ENCODE assay signal across 8 cellular contexts in the genomic region with DNA sequence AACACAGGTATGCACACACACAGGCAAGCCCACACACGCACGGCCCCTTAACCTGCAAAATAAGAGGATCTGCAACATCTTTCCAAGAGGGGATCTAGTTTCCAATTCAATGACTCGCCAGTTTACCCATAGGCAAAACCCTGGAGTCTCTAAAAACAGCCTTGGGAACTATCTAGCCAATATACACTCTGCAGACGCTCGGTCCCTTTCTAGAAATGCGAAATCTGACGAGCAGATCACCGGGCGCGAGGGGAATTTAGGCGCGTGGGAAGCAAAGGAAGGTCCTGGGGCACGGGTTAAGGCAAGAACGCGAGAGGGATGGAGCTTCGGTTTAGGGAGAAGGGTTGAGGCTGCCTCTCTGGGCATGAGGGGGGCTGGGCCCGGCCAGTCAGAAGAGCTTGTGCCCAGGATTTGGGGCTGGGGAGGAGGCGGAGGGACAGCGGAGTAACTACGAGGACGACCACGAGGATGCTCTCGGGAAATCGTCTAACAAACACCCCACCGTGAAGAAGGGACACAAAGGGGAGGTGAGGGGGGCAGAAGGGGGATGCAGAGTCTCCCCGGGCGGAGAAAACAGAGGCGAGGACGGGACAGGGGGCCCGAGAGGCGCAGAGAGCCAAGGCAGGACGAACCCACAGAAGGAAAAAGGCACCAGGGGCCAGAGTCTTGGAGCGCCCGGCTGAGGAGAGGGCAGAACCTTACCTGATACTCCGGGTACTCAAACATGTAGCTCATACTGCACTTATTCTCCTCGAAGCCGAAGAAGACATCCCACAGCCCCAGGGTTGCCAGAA. TPM values are rescaled to one million over a fixed set of nuclear protein-coding genes. Genes with fewer than 3 reads are reported as not detected.
DNase-seq lines count a peak whose midpoint lies in the region; ATAC-seq, FAIRE-seq and TF ChIP-seq lines count a peak whose summit lies in the region.

No MANE protein-coding gene starts in this region.

- H3K27me3 Mint-ChIP-seq in activated T-cell treated with anti-CD3 and anti-CD28 coated beads, Interleukin-2, amount 50 U/mL, for 24 hours: no peaks in the 10 kb centered on the region
- H3K27me3 Mint-ChIP-seq in natural killer cell (ENCODE audit: low read depth in 2 of 2): peaks cover 0 to 4% of the 10 kb centered on the region in 2 donors
- no peaks in the 10 kb centered on the region for H3K27me3 Mint-ChIP-seq in type B pancreatic cell

- intact Hi-C loops in natural killer cell (cut with micrococcal nuclease): no loop called here

- H3K4me2 ChIP-seq in fibroblast of lung (ENCODE audit: extremely low read depth, insufficient read depth, low read length): peak overlapping the region; percentile 82

- H4K20me1 ChIP-seq in fibroblast of lung (ENCODE audit: control insufficient read depth, extremely low read depth, insufficient read depth, low read length): no peaks in the 10 kb centered on the region

- peak overlapping the region; percentile 95 for H3K4me3 Mint-ChIP-seq in activated T-cell treated with anti-CD3 and anti-CD28 coated beads, Interleukin-2, amount 50 U/mL, for 24 hours
- peak overlapping the region; percentile 92 for H3K4me3 Mint-ChIP-seq in natural killer cell
- H3K4me3 Mint-ChIP-seq in type B pancreatic cell: peak overlapping the region; percentile 100

- ATAC-seq in HG02973 (IDR thresholded peaks at IDR 0.05; ENCODE audit: unreplicated experiment): peak; percentile 30
- peak in 1 of 3 donors; percentile 47 for ATAC-seq in natural killer cell

- H3K4me1 Mint-ChIP-seq in activated T-cell treated with anti-CD3 and anti-CD28 coated beads, Interleukin-2, amount 50 U/mL, for 24 hours (ENCODE audit: low read depth): peaks cover 46% of the 10 kb centered on the region
- peaks cover 19 to 23% of the 10 kb centered on the region in 2 donors for H3K4me1 Mint-ChIP-seq in natural killer cell
- H3K4me1 Mint-ChIP-seq in type B pancreatic cell (ENCODE audit: unreplicated experiment): peaks cover 23% of the 10 kb centered on the region

- no peaks in the 10 kb centered on the region for H3K36me3 ChIP-seq in fibroblast of lung (ENCODE audit: control insufficient read depth, insufficient read depth, low read length)

- peaks cover 2% of the 10 kb centered on the region for H3K4me1 ChIP-seq in fibroblast of lung (ENCODE audit: control insufficient read depth, extremely low read depth, insufficient read depth, low read length)

- no peaks in the 10 kb centered on the region for H3K9me3 Mint-ChIP-seq in activated T-cell treated with anti-CD3 and anti-CD28 coated beads, Interleukin-2, amount 50 U/mL, for 24 hours
- H3K9me3 Mint-ChIP-seq in natural killer cell (no peaks in the 10 kb centered on the region), type B pancreatic cell (no peaks in the 10 kb centered on the region)

- H3K4me3 ChIP-seq in fibroblast of lung (replicated peaks in 1 of 4; ENCODE audit: control extremely low read depth in 1 of 4, insufficient read depth in 1 of 4, low read depth in 3 of 4, low read length in 4 of 4): peak overlapping the region; percentile 72 to 90 (median 82)

- peak overlapping the region; percentile 92 for H3K27ac ChIP-seq in fibroblast of lung (ENCODE audit: insufficient read depth, low read length)

- H3K9ac ChIP-seq in fibroblast of lung (ENCODE audit: insufficient read depth, low read length): peak overlapping the region; percentile 64

- TF ChIP-seq CTCF in fibroblast of lung (conservative IDR thresholded peaks at IDR 0.05 in 1 of 2, IDR thresholded peaks at IDR 0.05 in 1 of 2; ENCODE audit: low read depth in 1 of 2, low read length in 2 of 2) (no peak), natural killer cell (IDR thresholded peaks at IDR 0.05) (no peak), type B pancreatic cell (conservative IDR thresholded peaks at IDR 0.05) (no peak)

- peak overlapping the region; percentile 99 for H3K27ac Mint-ChIP-seq in activated T-cell treated with anti-CD3 and anti-CD28 coated beads, Interleukin-2, amount 50 U/mL, for 24 hours
- H3K27ac Mint-ChIP-seq in natural killer cell (peak overlapping the region; percentile 67 to 83), type B pancreatic cell (peak overlapping the region; percentile 88)

- no peaks in the 10 kb centered on the region for H3K9me3 ChIP-seq in fibroblast of lung (ENCODE audit: control insufficient read depth, insufficient read depth, low read depth, low read length)

- H3K36me3 Mint-ChIP-seq in activated T-cell treated with anti-CD3 and anti-CD28 coated beads, Interleukin-2, amount 50 U/mL, for 24 hours (ENCODE audit: low read depth): peaks cover 20% of the 10 kb centered on the region
- H3K36me3 Mint-ChIP-seq in natural killer cell (no peaks in the 10 kb centered on the region), type B pancreatic cell (peaks cover 7% of the 10 kb centered on the region)

- H3K79me2 ChIP-seq in fibroblast of lung (ENCODE audit: control insufficient read depth, insufficient read depth, low read length): peaks cover 27% of the 10 kb centered on the region

- H3K27me3 ChIP-seq in fibroblast of lung (ENCODE audit: control insufficient read depth, insufficient read depth, low read length): no peaks in the 10 kb centered on the region

- peak overlapping the region; percentile 88 for H2AFZ ChIP-seq in fibroblast of lung (ENCODE audit: low read length)

- peak; percentile 21 for FAIRE-seq in GM18507 (lab: Jason Lieb, UNC)

- peak; percentile 32 for DNase-seq in AG08395 (ENCODE audit: low spot score)
- no peak for DNase-seq in GM18507 (ENCODE audit: extremely low spot score, insufficient read length, low read depth)
- DNase-seq in NCI-H345 (lab: John Stamatoyannopoulos, UW): peak; percentile 80
- peak; percentile 63 for DNase-seq in activated T-cell treated with anti-CD3 and anti-CD28 coated beads, Interleukin-2, amount 50 U/mL, for 24 hours
- DNase-seq in fibroblast of lung (ENCODE audit: low read depth in 2 of 2): peak; percentile 32 to 38
- peak; percentile 19 for DNase-seq in natural killer cell
- DNase-seq in type B pancreatic cell (ENCODE audit: extremely low spot score, unreplicated experiment): no peak

RNA-seq across cellular contexts. Expression of a gene that starts 0.5 kb away (rescaled TPM):
- total RNA-seq in fibroblast of lung (8.2 and 12.1 TPM in 2 replicates), natural killer cell (1 to 10 TPM; 2.5 to 4.9 (median 3.3) TPM), type B pancreatic cell (ENCODE audit: low replicate concordance) (16.2 and 45.1 TPM in 2 replicates)
- polyA plus RNA-seq in fibroblast of lung: 4.3 and 7.0 TPM in 2 replicates
- polyA plus RNA-seq in fibroblast of lung (2012): 2.0 and 4.3 TPM in 2 replicates
- 3.8 and 3.9 TPM in 2 replicates for polyA minus RNA-seq in fibroblast of lung (ENCODE audit: low replicate concordance)

Comparison
In these comparisons a context has a peak if more than half of its experiments do, and no peak if none do; other contexts are left out.
1. DNase-seq: peak in AG08395 (single experiment), NCI-H345 (single experiment), activated T-cell treated with anti-CD3 and anti-CD28 coated beads, Interleukin-2, amount 50 U/mL, for 24 hours (single experiment), fibroblast of lung (2 of 2) and natural killer cell (single experiment); none in GM18507 (single experiment) and type B pancreatic cell (single experiment).
2. Peak in every context shown above with its lines, with median percentiles within 50 percentile points of each other: H3K27ac Mint-ChIP-seq and H3K4me3 Mint-ChIP-seq.